18 cellular contexts compared by ENCODE assay signal in genomic region chr2:11824901-11825592, GRCh38.
"Had no signal": no experiment of that assay in that cellular context is flagged by ENCODE, and none has a peak within 500 bp of the region (broad histone marks: within the 10 kb centered on the region; RNA-seq: fewer than 3 reads in every experiment).

No MANE protein-coding gene starts in this region.

- H3K27ac Mint-ChIP-seq: activated naive CD4-positive, alpha-beta T cell treated with anti-CD3 and anti-CD28 coated beads for 36 hours; activated T-helper 17 cell treated with anti-CD3 and anti-CD28 coated beads, Interleukin-2, amount 50 U/mL, for 72 hours; neural progenitor cell; stimulated activated naive B cell treated with anti-CD40 and anti-IgM and Interleukin-4, amounts not matched to agents 10 μg/mL and 1 μg/mL and 100 μg/mL, for 72 hours had no signal

- H3K9me3 ChIP-seq: left lung, upper lobe of left lung had no signal

- H3K36me3 ChIP-seq: neural progenitor cell had no signal

- DNase-seq: activated CD4-positive, alpha-beta T cell treated with anti-CD3 and anti-CD28 coated beads for 4 hours; activated naive CD4-positive, alpha-beta T cell treated with anti-CD3 and anti-CD28 coated beads for 36 hours; activated T-cell treated with anti-CD3 and anti-CD28 coated beads for 4 hours; central memory CD4-positive, alpha-beta T cell; cortex of kidney; effector CD8-positive, alpha-beta T cell; left lung; posterior cingulate gyrus; stimulated activated CD4-positive, alpha-beta T cell treated with anti-CD3 and anti-CD28 coated beads, Interleukin-2, amount 100 ng/mL, for 24 hours; stimulated activated naive B cell treated with anti-CD40 and anti-IgM and Interleukin-4, amounts not matched to agents 10 μg/mL and 1 μg/mL and 100 μg/mL, for 72 hours; T-helper 1 cell; upper lobe of left lung; WERI-Rb-1 had no signal

- H3K4me3 Mint-ChIP-seq: activated naive CD4-positive, alpha-beta T cell treated with anti-CD3 and anti-CD28 coated beads for 36 hours; activated T-helper 17 cell treated with anti-CD3 and anti-CD28 coated beads, Interleukin-2, amount 50 U/mL, for 72 hours; neural progenitor cell; stimulated activated naive B cell treated with anti-CD40 and anti-IgM and Interleukin-4, amounts not matched to agents 10 μg/mL and 1 μg/mL and 100 μg/mL, for 72 hours had no signal

- H3K4me2 ChIP-seq: neural progenitor cell had no signal

- H3K27me3 ChIP-seq: left lung, neural progenitor cell, upper lobe of left lung had no signal

- FAIRE-seq: islet of Langerhans had no signal

- H3K9ac ChIP-seq: neural progenitor cell had no signal

- H3K4me3 ChIP-seq: left lung, neural progenitor cell, SK-N-MC, upper lobe of left lung had no signal

- H2AFZ ChIP-seq: neural progenitor cell had no signal

- H3K9me3 Mint-ChIP-seq: activated naive CD4-positive, alpha-beta T cell treated with anti-CD3 and anti-CD28 coated beads for 36 hours; activated T-helper 17 cell treated with anti-CD3 and anti-CD28 coated beads, Interleukin-2, amount 50 U/mL, for 72 hours; neural progenitor cell; stimulated activated naive B cell treated with anti-CD40 and anti-IgM and Interleukin-4, amounts not matched to agents 10 μg/mL and 1 μg/mL and 100 μg/mL, for 72 hours had no signal

- H3K27me3 Mint-ChIP-seq: activated T-helper 17 cell treated with anti-CD3 and anti-CD28 coated beads, Interleukin-2, amount 50 U/mL, for 72 hours; stimulated activated naive B cell treated with anti-CD40 and anti-IgM and Interleukin-4, amounts not matched to agents 10 μg/mL and 1 μg/mL and 100 μg/mL, for 72 hours had no signal

- H3K27ac ChIP-seq: left lung, neural progenitor cell, SK-N-MC, upper lobe of left lung, WERI-Rb-1 had no signal

- ATAC-seq: activated T-helper 17 cell treated with anti-CD3 and anti-CD28 coated beads, Interleukin-2, amount 50 U/mL, for 72 hours; left lung; sciatic nerve; stimulated activated naive B cell treated with anti-CD40 and anti-IgM and Interleukin-4, amounts not matched to agents 10 μg/mL and 1 μg/mL and 100 μg/mL, for 72 hours had no signal
